ENCODE assay signal across 1 cellular context in genomic region chr11:46618789-46619188, GRCh38.
TF ChIP-seq lines count a peak whose summit lies in the region.

No MANE protein-coding gene starts in this region.

TF ChIP-seq in K562, 482 proteins besides CTCF, POLR2A, EP300 and RAD21:
- TF ChIP-seq KLF10 (CRISPR knock-in tag; IDR thresholded peaks at IDR 0.05) (no peak), POLR3A (IDR thresholded peaks at IDR 0.05; ENCODE audit: borderline replicate concordance, extremely low read depth, insufficient read depth, insufficient read length) (no peak), TEAD2 (tag; IDR thresholded peaks at IDR 0.05) (no peak), BCLAF1 (IDR thresholded peaks at IDR 0.05; ENCODE audit: borderline replicate concordance in 1 of 2, control insufficient read depth in 1 of 2, low read depth in 2 of 2, low read length in 1 of 2) (no peak), ZNF436 (CRISPR knock-in tag; IDR thresholded peaks at IDR 0.05) (no peak), ZNF174 (CRISPR knock-in tag; IDR thresholded peaks at IDR 0.05) (no peak), ZNF431 (CRISPR knock-in tag; IDR thresholded peaks at IDR 0.05) (no peak), NCOA4 (IDR thresholded peaks at IDR 0.05; ENCODE audit: partially characterized antibody) (no peak), XRCC5 (IDR thresholded peaks at IDR 0.05; ENCODE audit: low read depth, low read length) (no peak), ZNF239 (CRISPR knock-in tag; IDR thresholded peaks at IDR 0.05) (no peak), PHB (CRISPR knock-in tag; IDR thresholded peaks at IDR 0.05) (no peak), ARNT (IDR thresholded peaks at IDR 0.05) (no peak), IRF2 (CRISPR knock-in tag; IDR thresholded peaks at IDR 0.05) (no peak), ARID3B (CRISPR knock-in tag; IDR thresholded peaks at IDR 0.05; ENCODE audit: borderline replicate concordance) (no peak), HLTF (IDR thresholded peaks at IDR 0.05) (no peak)
